19 cellular contexts compared by ENCODE assay signal in the genomic region with DNA sequence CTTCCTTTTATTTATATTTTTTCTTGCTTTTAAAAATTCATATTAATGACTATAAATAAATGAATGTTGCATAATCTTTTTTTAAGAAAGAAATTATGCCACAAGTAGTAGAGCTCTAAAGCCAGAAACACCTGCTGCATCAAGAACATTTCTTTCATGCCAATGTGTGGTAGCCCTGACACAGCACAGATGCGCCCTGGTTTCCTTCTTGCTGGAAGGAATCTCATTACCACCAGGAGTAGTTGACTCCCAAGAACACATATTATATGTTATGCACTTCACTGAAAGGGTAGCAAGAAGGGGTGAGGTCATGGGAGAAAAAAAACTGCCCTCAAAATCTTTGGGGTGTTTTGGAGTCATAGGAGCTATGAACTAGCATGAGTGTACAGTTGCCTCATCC.
DNase-seq lines count a peak whose midpoint lies in the region; ATAC-seq, FAIRE-seq and TF ChIP-seq lines count a peak whose summit lies in the region.
"Had no signal": no experiment of that assay in that cellular context is flagged by ENCODE, and none has a peak within 500 bp of the region (broad histone marks: within the 10 kb centered on the region; RNA-seq: fewer than 3 reads in every experiment).

No MANE protein-coding gene starts in this region.

- H3K27ac ChIP-seq in pancreas: no peak overlapping the region
- H3K27ac ChIP-seq: BLaER1, C4-2B had no signal

- peak; percentile 54 for FAIRE-seq in pancreas (lab: Jason Lieb, UNC)
- FAIRE-seq: GM12878, GM19239 had no signal

- no peaks in the 10 kb centered on the region for H3K9me3 ChIP-seq in pancreas
- H3K9me3 ChIP-seq: BLaER1, Caco-2 had no signal

- H3K4me1 ChIP-seq in pancreas: no peaks in the 10 kb centered on the region
- H3K4me1 ChIP-seq: BLaER1, Caco-2 had no signal

- no peaks in the 10 kb centered on the region for H3K27me3 ChIP-seq in pancreas
- H3K27me3 ChIP-seq: BLaER1 had no signal

- intact Hi-C loops in pancreas (cut with DNase I): no loop called here

- DNase-seq in amniotic epithelial cell (ENCODE audit: low read depth): peak; percentile 24
- DNase-seq in myocyte (ENCODE audit: low read depth): peak; percentile 71
- no peak for DNase-seq in pancreas
- DNase-seq in HuH-7.5 (ENCODE audit: low spot score): no peak
- DNase-seq in AG08396 (ENCODE audit: low spot score): no peak
- DNase-seq: Caco-2; CD4-positive, CD25-positive, alpha-beta regulatory T cell; CD8-positive, alpha-beta T cell; DMS79; EL; GDM1; H9 had no signal

- 76 to 92% methylated on average over 1 of the region's 1 CpG for WGBS in pancreas, 2 donors

- ATAC-seq in pancreas (no peak), GM21825 (IDR thresholded peaks at IDR 0.05; ENCODE audit: unreplicated experiment) (no peak)
- ATAC-seq: CD8-positive, alpha-beta T cell; GM12878; GM23338; HCT116 had no signal

- no peaks in the 10 kb centered on the region for H3K36me3 ChIP-seq in pancreas
- H3K36me3 ChIP-seq: BLaER1 had no signal

- TF ChIP-seq CTCF in pancreas (IDR thresholded peaks at IDR 0.05): no peak

- H3K4me3 ChIP-seq in pancreas: no peak overlapping the region
- H3K4me3 ChIP-seq: BLaER1, GM12878, GM23338 had no signal

Comparison
In these comparisons a context has a peak if more than half of its experiments do, and no peak if none do; other contexts are left out.
1. DNase-seq: peak in amniotic epithelial cell (single experiment) and myocyte (single experiment); none in pancreas (0 of 6), HuH-7.5 (single experiment) and AG08396 (single experiment).